ENCODE assay signal across 18 cellular contexts in genomic region chr1:30409476-30410152, GRCh38.
DNase-seq lines count a peak whose midpoint lies in the region; ATAC-seq and TF ChIP-seq lines count a peak whose summit lies in the region.
"Had no signal": no experiment of that assay in that cellular context is flagged by ENCODE, and none has a peak within 500 bp of the region (broad histone marks: within the 10 kb centered on the region; RNA-seq: fewer than 3 reads in every experiment).

No MANE protein-coding gene starts in this region.

- H3K4me2 ChIP-seq in BLaER1 treated with 17β-estradiol and CSF1 and Interleukin-3, amounts not matched to agents 10 nM and 100 nM, result peak overlapping the region in 9 of 11 experiments; percentile 34 to 91 (median 69); a peak in 17 of 22 replicates

- H3K4me1 ChIP-seq in BLaER1 treated with 17β-estradiol and CSF1 and Interleukin-3, amounts not matched to agents 10 nM and 100 nM, result peaks cover 26 to 68% (median 59%) of the 10 kb centered on the region in 10 experiments; a peak in 19 of 20 replicates
- H3K4me1 ChIP-seq in colonic mucosa (no peaks in the 10 kb centered on the region), prostate gland (replicated peaks) (no peaks in the 10 kb centered on the region)
- H3K4me1 ChIP-seq: Caco-2, esophagus squamous epithelium had no signal

- intact Hi-C loops in colonic mucosa (cut with DNase I) (no loop called here), prostate gland (cut with DNase I) (no loop called here)

- no peak for ATAC-seq in GM19035 (IDR thresholded peaks at IDR 0.05; ENCODE audit: unreplicated experiment)
- ATAC-seq: activated T-cell treated with anti-CD3 and anti-CD28 coated beads, Interleukin-2, amount 50 U/mL, for 4 hours had no signal

- H3K9me3 ChIP-seq in BLaER1 treated with 17β-estradiol and CSF1 and Interleukin-3, amounts not matched to agents 10 nM and 100 nM (replicated peaks in 1 of 11), result no peaks in the 10 kb centered on the region
- no peaks in the 10 kb centered on the region for H3K9me3 ChIP-seq in colonic mucosa
- H3K9me3 ChIP-seq in prostate gland, result no peaks in the 10 kb centered on the region
- H3K9me3 ChIP-seq: Caco-2, esophagus squamous epithelium, ovary had no signal

- no peak for TF ChIP-seq CTCF in colonic mucosa (IDR thresholded peaks at IDR 0.05)
- TF ChIP-seq CTCF in prostate gland (IDR thresholded peaks at IDR 0.05), result no peak

- no peak overlapping the region for H3K27ac ChIP-seq in BLaER1 treated with 17β-estradiol and CSF1 and Interleukin-3, amounts not matched to agents 10 nM and 100 nM
- H3K27ac ChIP-seq in colonic mucosa (no peak overlapping the region), prostate gland (no peak overlapping the region)
- H3K27ac ChIP-seq: esophagus squamous epithelium, ovary had no signal

- H4K20me1 ChIP-seq in BLaER1 treated with 17β-estradiol and CSF1 and Interleukin-3, amounts not matched to agents 10 nM and 100 nM, result peaks cover 0 to 12% (median 0%) of the 10 kb centered on the region in 11 experiments; a peak in 3 of 22 replicates

- H3K36me3 ChIP-seq in BLaER1 treated with 17β-estradiol and CSF1 and Interleukin-3, amounts not matched to agents 10 nM and 100 nM, result no peaks in the 10 kb centered on the region
- H3K36me3 ChIP-seq in colonic mucosa, result no peaks in the 10 kb centered on the region
- H3K36me3 ChIP-seq in prostate gland, result no peaks in the 10 kb centered on the region
- H3K36me3 ChIP-seq: esophagus squamous epithelium, ovary had no signal

- H3K4me3 ChIP-seq in BLaER1 treated with 17β-estradiol and CSF1 and Interleukin-3, amounts not matched to agents 10 nM and 100 nM, result no peak overlapping the region
- H3K4me3 ChIP-seq in colonic mucosa (no peak overlapping the region), prostate gland (no peak overlapping the region)
- H3K4me3 ChIP-seq: esophagus squamous epithelium, ovary had no signal

- no peak for TF ChIP-seq POLR2A in prostate gland (IDR thresholded peaks at IDR 0.05)

- H3K27me3 ChIP-seq in BLaER1 treated with 17β-estradiol and CSF1 and Interleukin-3, amounts not matched to agents 10 nM and 100 nM, result peaks cover 0 to 10% (median 0%) of the 10 kb centered on the region in 11 experiments; a peak in 3 of 22 replicates
- H3K27me3 ChIP-seq in colonic mucosa (no peaks in the 10 kb centered on the region), prostate gland (replicated peaks; ENCODE audit: insufficient read depth) (no peaks in the 10 kb centered on the region)
- H3K27me3 ChIP-seq: ovary had no signal

- peak; percentile 4 for DNase-seq in GM03348 (ENCODE audit: low spot score)
- peak; percentile 6 for DNase-seq in colonic mucosa
- peak; percentile 1 for DNase-seq in prostate gland (ENCODE audit: low spot score)
- no peak for DNase-seq in DMS53 treated with DMSO at 0.1 percent for 48 hours (lab: John Stamatoyannopoulos, UW; ENCODE audit: unreplicated experiment)
- no peak for DNase-seq in NCI-H748 (lab: John Stamatoyannopoulos, UW; ENCODE audit: unreplicated experiment)
- DNase-seq in amygdala (lab: John Stamatoyannopoulos, UW), result no peak
- DNase-seq: activated CD4-positive, alpha-beta T cell treated with anti-CD3 and anti-CD28 coated beads for 36 hours; activated T-cell treated with anti-CD3 and anti-CD28 coated beads, Interleukin-2, amount 50 U/mL, for 4 hours; Caco-2; esophagus squamous epithelium; GF-D8; NCI-H1092; NCI-H2107; stimulated activated CD4-positive, alpha-beta T cell treated with anti-CD3 and anti-CD28 coated beads, Interleukin-4, amount 100 ng/mL, for 24 hours; substantia nigra had no signal

- 82% methylated on average over 5 of the region's 5 CpGs for whole genome bisulfite sequencing in prostate gland

- no peak overlapping the region for H3K9ac ChIP-seq in BLaER1 treated with 17β-estradiol and CSF1 and Interleukin-3, amounts not matched to agents 10 nM and 100 nM
- H3K9ac ChIP-seq in colonic mucosa (ENCODE audit: low read depth in 2 of 2, low read length in 2 of 2), result no peak overlapping the region

Comparison
In these comparisons a context has a peak if more than half of its experiments do, and no peak if none do; other contexts are left out.
1. DNase-seq: peak in GM03348 (single experiment), colonic mucosa (single experiment) and prostate gland (single experiment); none in DMS53 treated with DMSO at 0.1 percent for 48 hours (single experiment), NCI-H748 (single experiment) and amygdala (0 of 56).